Comparison of ENCODE assay signal across 3 cellular contexts in the genomic region with DNA sequence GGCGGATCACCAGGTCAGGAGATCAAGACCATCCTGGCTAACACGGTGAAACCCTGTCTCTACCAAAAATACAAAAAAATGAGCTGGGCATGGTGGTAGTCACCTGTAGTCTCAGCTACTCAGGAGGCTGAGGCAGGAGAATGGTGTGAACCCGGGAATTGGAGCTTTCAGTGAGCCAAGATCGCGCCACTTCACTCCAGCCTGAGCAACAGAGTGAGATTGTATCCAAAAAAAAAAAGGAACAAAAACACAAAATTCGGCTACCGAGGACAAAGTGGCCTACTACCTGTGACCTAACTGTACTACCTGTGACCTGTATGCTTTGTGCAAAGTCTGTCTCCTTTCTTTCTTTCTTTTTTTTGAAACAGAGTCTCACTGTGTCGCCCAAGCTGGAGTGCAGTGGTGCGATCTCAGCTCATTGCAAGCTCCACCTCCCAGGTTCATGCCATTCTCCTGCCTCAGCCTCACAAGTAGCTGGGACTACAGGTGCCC. TPM values are rescaled to one million over a fixed set of nuclear protein-coding genes. Genes with fewer than 3 reads are reported as not detected.
"Had no signal": no experiment of that assay in that cellular context is flagged by ENCODE, and none has a peak within 500 bp of the region (broad histone marks: within the 10 kb centered on the region; RNA-seq: fewer than 3 reads in every experiment).

No MANE protein-coding gene starts in this region.

RNA-seq across cellular contexts. Expression of a gene that starts 18.1 kb away (rescaled TPM):
- total RNA-seq: activated CD4-positive, alpha-beta memory T cell treated with anti-CD3 and anti-CD28 coated beads, Interleukin-2, amount 10 ng/mL, durations not matched to agents 7 days and 5 days; myocyte had no signal
- polyA plus RNA-seq: immature natural killer cell had no signal

RNA-seq across cellular contexts. Expression of a gene that starts 32.5 kb away (rescaled TPM):
- polyA plus RNA-seq: immature natural killer cell had no signal
